34 cellular contexts compared by ENCODE assay signal in the genomic region with DNA sequence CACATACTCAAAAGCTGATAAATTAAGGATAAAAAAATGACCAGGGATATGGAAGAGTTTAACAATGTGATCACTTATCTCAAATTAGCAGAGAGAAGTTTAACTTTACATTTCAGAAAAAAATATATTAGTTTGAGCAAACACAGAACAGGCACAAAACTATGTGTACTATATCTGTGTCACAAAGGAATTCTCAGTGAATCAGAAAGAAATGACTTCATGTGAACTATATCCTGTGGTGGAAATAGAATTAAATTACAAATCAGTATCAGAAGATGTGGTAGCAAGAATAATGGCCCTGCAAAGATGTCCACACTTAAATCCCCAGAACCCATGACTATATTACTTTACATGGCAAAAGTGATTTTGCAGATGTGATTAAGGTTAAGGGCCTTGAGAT.
"Had no signal": no experiment of that assay in that cellular context is flagged by ENCODE, and none has a peak within 500 bp of the region (broad histone marks: within the 10 kb centered on the region; RNA-seq: fewer than 3 reads in every experiment).

No MANE protein-coding gene starts in this region.

- H3K4me3 ChIP-seq: MG63 had no signal

- H3K9ac ChIP-seq: KMS-11 had no signal

- H3K4me2 ChIP-seq: KMS-11 had no signal

- DNase-seq: Karpas-422, Kasumi-1, KG1, MG63, MM.1S, MV-4-11, NCI-H1048, NCI-H1092, NCI-H1092 treated with DMSO at 0.1 percent for 48 hours, NCI-H1105, NCI-H1105 treated with DMSO at 0.1 percent for 48 hours, NCI-H1417, NCI-H1417 treated with DMSO at 0.1 percent for 48 hours, NCI-H1436, NCI-H1436 treated with DMSO at 0.1 percent for 48 hours, NCI-H146, NCI-H1694, NCI-H1694 treated with DMSO at 0.1 percent for 48 hours, NCI-H187, NCI-H187 treated with DMSO at 0.1 percent for 48 hours, NCI-H1930, NCI-H2029, NCI-H2029 treated with DMSO at 0.1 percent for 48 hours, NCI-H2081, NCI-H2081 treated with DMSO at 0.1 percent for 48 hours, NCI-H2107, NCI-H2171, NCI-H2171 treated with DMSO at 0.1 percent for 48 hours, NCI-H2227 treated with DMSO at 0.1 percent for 48 hours, NCI-H226, NCI-H345, NCI-H446, NCI-H446 treated with DMSO at 0.1 percent for 48 hours had no signal

- H3K27me3 ChIP-seq: MG63 had no signal

- H3K36me3 ChIP-seq: MG63 had no signal

- H3K27ac ChIP-seq: KMS-11 had no signal
